Comparison of ENCODE assay signal across 1 cellular context in the genomic region with DNA sequence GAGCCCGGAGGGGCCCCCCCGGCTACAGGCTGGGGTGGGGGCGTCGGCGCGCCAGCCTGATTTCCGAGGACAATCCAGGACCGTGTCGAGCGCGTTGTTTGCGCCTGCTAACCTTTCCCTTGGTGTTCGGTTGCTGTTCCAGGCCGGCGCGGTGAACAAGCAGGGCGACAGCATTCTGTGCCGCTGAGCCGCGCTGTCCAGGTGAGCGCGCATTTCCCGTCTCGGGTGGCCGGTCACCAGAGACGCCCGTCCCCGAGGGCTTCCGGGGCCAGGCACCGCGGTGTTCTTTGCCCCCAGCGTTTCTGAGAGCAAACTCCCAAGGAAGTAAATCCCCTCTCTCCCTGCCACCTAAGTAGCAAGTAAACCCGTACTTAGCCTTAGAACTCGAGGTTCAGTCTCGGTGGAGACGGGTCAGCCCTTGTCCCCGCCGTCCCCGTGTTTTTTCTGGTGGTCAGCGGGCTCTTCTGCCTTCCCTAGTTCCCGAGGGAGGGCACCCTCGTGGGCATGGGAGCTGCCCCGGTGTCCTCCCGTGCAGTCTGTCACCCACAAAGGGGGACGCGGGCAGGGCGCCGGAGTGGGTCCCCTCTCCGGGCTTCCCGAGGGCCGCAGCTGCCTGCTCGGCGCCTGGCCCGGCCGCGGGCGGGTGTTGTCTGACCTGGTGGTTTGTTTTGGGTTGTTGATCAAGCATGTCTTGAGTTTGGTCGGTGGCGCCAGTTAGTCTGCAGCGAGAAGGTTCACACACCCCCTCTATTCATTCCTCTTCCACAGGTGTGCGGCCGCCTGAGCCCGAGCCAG.
TF ChIP-seq lines count a peak whose summit lies in the region.

No MANE protein-coding gene starts in this region.

TF ChIP-seq in SK-N-SH treated with all-trans-retinoic acid at 6 μM for 48 hours, 23 proteins besides CTCF, POLR2A, EP300 and RAD21 (continued from another document):
- TF ChIP-seq, protein P1, sequence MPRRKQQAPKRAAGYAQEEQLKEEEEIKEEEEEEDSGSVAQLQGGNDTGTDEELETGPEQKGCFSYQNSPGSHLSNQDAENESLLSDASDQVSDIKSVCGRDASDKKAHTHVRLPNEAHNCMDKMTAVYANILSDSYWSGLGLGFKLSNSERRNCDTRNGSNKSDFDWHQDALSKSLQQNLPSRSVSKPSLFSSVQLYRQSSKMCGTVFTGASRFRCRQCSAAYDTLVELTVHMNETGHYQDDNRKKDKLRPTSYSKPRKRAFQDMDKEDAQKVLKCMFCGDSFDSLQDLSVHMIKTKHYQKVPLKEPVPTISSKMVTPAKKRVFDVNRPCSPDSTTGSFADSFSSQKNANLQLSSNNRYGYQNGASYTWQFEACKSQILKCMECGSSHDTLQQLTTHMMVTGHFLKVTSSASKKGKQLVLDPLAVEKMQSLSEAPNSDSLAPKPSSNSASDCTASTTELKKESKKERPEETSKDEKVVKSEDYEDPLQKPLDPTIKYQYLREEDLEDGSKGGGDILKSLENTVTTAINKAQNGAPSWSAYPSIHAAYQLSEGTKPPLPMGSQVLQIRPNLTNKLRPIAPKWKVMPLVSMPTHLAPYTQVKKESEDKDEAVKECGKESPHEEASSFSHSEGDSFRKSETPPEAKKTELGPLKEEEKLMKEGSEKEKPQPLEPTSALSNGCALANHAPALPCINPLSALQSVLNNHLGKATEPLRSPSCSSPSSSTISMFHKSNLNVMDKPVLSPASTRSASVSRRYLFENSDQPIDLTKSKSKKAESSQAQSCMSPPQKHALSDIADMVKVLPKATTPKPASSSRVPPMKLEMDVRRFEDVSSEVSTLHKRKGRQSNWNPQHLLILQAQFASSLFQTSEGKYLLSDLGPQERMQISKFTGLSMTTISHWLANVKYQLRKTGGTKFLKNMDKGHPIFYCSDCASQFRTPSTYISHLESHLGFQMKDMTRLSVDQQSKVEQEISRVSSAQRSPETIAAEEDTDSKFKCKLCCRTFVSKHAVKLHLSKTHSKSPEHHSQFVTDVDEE (CRISPR knock-in tag; IDR thresholded peaks at IDR 0.05), result no peak
